16 cellular contexts compared by ENCODE assay signal in the genomic region with DNA sequence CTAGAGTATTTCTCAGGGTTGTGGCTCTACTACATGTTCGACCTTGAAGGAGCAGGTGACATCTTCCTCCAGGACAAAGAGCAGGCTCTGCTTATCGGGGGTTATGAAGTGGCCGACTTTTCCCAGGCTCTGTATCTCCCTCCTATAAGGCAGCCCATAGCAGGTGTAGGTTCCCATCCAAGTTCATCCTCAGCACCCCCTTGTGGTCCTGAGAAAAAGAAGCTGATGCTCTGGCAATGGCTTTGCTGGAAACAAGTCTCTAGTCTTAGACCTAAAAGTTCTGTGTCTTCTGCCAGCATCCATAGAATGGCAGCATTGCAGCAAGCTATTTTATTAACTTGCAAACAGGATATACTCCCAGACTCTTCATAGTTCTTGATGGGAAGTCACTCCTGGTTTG.
DNase-seq lines count a peak whose midpoint lies in the region; ATAC-seq and TF ChIP-seq lines count a peak whose summit lies in the region.
"Had no signal": no experiment of that assay in that cellular context is flagged by ENCODE, and none has a peak within 500 bp of the region (broad histone marks: within the 10 kb centered on the region; RNA-seq: fewer than 3 reads in every experiment).

No MANE protein-coding gene starts in this region.

- H3K4me3 Mint-ChIP-seq in WTC11 (no peak overlapping the region), progenitor cell of endocrine pancreas (ENCODE audit: low read depth) (no peak overlapping the region)
- H3K4me3 Mint-ChIP-seq: CD4-positive, alpha-beta T cell had no signal

- no peaks in the 10 kb centered on the region for H3K9me3 ChIP-seq in left lung

- H3K4me1 ChIP-seq in left lung, result no peaks in the 10 kb centered on the region

- H3K27ac Mint-ChIP-seq in WTC11 (no peak overlapping the region), progenitor cell of endocrine pancreas (no peak overlapping the region)
- H3K27ac Mint-ChIP-seq: CD4-positive, alpha-beta T cell had no signal

- CTCF ChIA-PET in WTC11 (lab: Charles Lee), result interaction anchor here (0.6 to 1.5 kb wide), 4 partner anchors 14 to 587 kb away, joined by 3 to 7 read pairs (median 3); no protein-coding TSS in a partner anchor

- H3K4me3 ChIP-seq in NB4 (ENCODE audit: low read depth, low read length) (no peak overlapping the region), left lung (no peak overlapping the region)

- H3K9me3 Mint-ChIP-seq in WTC11 (peaks cover 5% of the 10 kb centered on the region), progenitor cell of endocrine pancreas (ENCODE audit: low read depth) (no peaks in the 10 kb centered on the region)
- H3K9me3 Mint-ChIP-seq: CD4-positive, alpha-beta T cell had no signal

- H3K36me3 ChIP-seq in left lung, result no peaks in the 10 kb centered on the region

- H3K36me3 Mint-ChIP-seq in WTC11, result peaks cover 13% of the 10 kb centered on the region
- H3K36me3 Mint-ChIP-seq in progenitor cell of endocrine pancreas (ENCODE audit: insufficient read depth), result no peaks in the 10 kb centered on the region

- intact Hi-C loops in left lung (cut with DNase I), result no loop called here

- POLR2A ChIA-PET in WTC11 (lab: Charles Lee), result no interaction called here

- DNase-seq in NCI-H1092 treated with DMSO at 0.1 percent for 48 hours (lab: John Stamatoyannopoulos, UW) (peak; percentile 2), NCI-H1092 (lab: John Stamatoyannopoulos, UW) (no peak), NB4 (ENCODE audit: low read depth) (peak; percentile 11), WTC11 (ENCODE audit: low spot score) (peak; percentile 13), progenitor cell of endocrine pancreas (ENCODE audit: low spot score, unreplicated experiment) (no peak), epidermal melanocyte (ENCODE audit: insufficient read length, low spot score) (no peak), left lung (no peak)
- DNase-seq: activated CD4-positive, alpha-beta T cell treated with anti-CD3 and anti-CD28 coated beads, Interleukin-2, amount 50 U/mL, for 48 hours; activated effector memory CD4-positive, alpha-beta T cell treated with Interleukin-2 at 50 U/mL for 16 hours; CD4-positive, alpha-beta T cell; occipital lobe; stimulated activated naive CD4-positive, alpha-beta T cell treated with Interleukin-2 at 50 U/mL for 16 hours; T1000 had no signal

- peak; percentile 60 for ATAC-seq in WTC11
- no peak for ATAC-seq in GM21515 (IDR thresholded peaks at IDR 0.05; ENCODE audit: unreplicated experiment)
- ATAC-seq in left lung, result no peak
- ATAC-seq: Right ventricle myocardium inferior had no signal

- H3K27ac ChIP-seq in left lung, result no peak overlapping the region
- H3K27ac ChIP-seq: HL-60 had no signal

- H3K4me1 Mint-ChIP-seq in WTC11, result peaks cover 8% of the 10 kb centered on the region
- H3K4me1 Mint-ChIP-seq in progenitor cell of endocrine pancreas (ENCODE audit: low read depth), result peaks cover 6% of the 10 kb centered on the region

- peak; percentile 29 for TF ChIP-seq CTCF in NB4 (IDR thresholded peaks at IDR 0.05; ENCODE audit: low read depth, low read length)
- no peak for TF ChIP-seq CTCF in WTC11 (IDR thresholded peaks at IDR 0.05)
- TF ChIP-seq CTCF in progenitor cell of endocrine pancreas (IDR thresholded peaks at IDR 0.05; ENCODE audit: unreplicated experiment), result peak; percentile 39
- TF ChIP-seq CTCF in left lung (IDR thresholded peaks at IDR 0.05), result no peak

- no peaks in the 10 kb centered on the region for H3K27me3 ChIP-seq in left lung

- 0 out of 2 replicates have a peak, but pooled peaks cover 2% of the 10 kb centered on the region for H3K27me3 Mint-ChIP-seq in WTC11 (ENCODE audit: low read depth)
- H3K27me3 Mint-ChIP-seq in progenitor cell of endocrine pancreas, result peaks cover 4% of the 10 kb centered on the region
- H3K27me3 Mint-ChIP-seq: CD4-positive, alpha-beta T cell had no signal

- no peak for TF ChIP-seq POLR2A in NB4 (IDR thresholded peaks at IDR 0.05; ENCODE audit: extremely low read depth, insufficient read length)

TF ChIP-seq in WTC11, 78 proteins besides CTCF, POLR2A, EP300 and RAD21:
- TF ChIP-seq TEAD1 (CRISPR knock-in tag; IDR thresholded peaks at IDR 0.05) (no peak), ZNF263 (CRISPR knock-in tag; IDR thresholded peaks at IDR 0.05; ENCODE audit: low read depth) (no peak), ESRRA (CRISPR knock-in tag; IDR thresholded peaks at IDR 0.05; ENCODE audit: borderline replicate concordance) (no peak), GTF2I (CRISPR knock-in tag; conservative IDR thresholded peaks at IDR 0.05) (no peak), ELF4 (CRISPR knock-in tag; IDR thresholded peaks at IDR 0.05; ENCODE audit: low read depth) (no peak), FOXK1 (CRISPR knock-in tag; IDR thresholded peaks at IDR 0.05) (no peak), NR1H2 (CRISPR knock-in tag; IDR thresholded peaks at IDR 0.05) (no peak), NFE2L1 (CRISPR knock-in tag; IDR thresholded peaks at IDR 0.05) (no peak), FOXP1 (CRISPR knock-in tag; IDR thresholded peaks at IDR 0.05; ENCODE audit: borderline replicate concordance) (no peak), JUN (CRISPR knock-in tag; IDR thresholded peaks at IDR 0.05) (no peak), SMAD3 (CRISPR knock-in tag; IDR thresholded peaks at IDR 0.05; ENCODE audit: borderline replicate concordance) (no peak), ZNF138 (CRISPR knock-in tag; conservative IDR thresholded peaks at IDR 0.05) (no peak), MYBL2 (CRISPR knock-in tag; IDR thresholded peaks at IDR 0.05) (no peak)
- TF ChIP-seq, protein P1, sequence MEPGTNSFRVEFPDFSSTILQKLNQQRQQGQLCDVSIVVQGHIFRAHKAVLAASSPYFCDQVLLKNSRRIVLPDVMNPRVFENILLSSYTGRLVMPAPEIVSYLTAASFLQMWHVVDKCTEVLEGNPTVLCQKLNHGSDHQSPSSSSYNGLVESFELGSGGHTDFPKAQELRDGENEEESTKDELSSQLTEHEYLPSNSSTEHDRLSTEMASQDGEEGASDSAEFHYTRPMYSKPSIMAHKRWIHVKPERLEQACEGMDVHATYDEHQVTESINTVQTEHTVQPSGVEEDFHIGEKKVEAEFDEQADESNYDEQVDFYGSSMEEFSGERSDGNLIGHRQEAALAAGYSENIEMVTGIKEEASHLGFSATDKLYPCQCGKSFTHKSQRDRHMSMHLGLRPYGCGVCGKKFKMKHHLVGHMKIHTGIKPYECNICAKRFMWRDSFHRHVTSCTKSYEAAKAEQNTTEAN (CRISPR knock-in tag; IDR thresholded peaks at IDR 0.05), result no peak
- TF ChIP-seq, protein P2, sequence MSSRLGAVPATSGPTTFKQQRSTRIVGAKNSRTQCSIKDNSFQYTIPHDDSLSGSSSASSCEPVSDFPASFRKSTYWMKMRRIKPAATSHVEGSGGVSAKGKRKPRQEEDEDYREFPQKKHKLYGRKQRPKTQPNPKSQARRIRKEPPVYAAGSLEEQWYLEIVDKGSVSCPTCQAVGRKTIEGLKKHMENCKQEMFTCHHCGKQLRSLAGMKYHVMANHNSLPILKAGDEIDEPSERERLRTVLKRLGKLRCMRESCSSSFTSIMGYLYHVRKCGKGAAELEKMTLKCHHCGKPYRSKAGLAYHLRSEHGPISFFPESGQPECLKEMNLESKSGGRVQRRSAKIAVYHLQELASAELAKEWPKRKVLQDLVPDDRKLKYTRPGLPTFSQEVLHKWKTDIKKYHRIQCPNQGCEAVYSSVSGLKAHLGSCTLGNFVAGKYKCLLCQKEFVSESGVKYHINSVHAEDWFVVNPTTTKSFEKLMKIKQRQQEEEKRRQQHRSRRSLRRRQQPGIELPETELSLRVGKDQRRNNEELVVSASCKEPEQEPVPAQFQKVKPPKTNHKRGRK (CRISPR knock-in tag; IDR thresholded peaks at IDR 0.05; ENCODE audit: borderline replicate concordance), result no peak
- TF ChIP-seq, protein P3, sequence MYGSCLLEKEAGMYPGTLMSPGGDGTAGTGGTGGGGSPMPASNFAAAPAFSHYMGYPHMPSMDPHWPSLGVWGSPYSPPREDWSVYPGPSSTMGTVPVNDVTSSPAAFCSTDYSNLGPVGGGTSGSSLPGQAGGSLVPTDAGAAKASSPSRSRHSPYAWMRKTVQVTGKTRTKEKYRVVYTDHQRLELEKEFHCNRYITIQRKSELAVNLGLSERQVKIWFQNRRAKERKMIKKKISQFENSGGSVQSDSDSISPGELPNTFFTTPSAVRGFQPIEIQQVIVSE (CRISPR knock-in tag; IDR thresholded peaks at IDR 0.05; ENCODE audit: borderline replicate concordance), result no peak
- TF ChIP-seq, protein P4, sequence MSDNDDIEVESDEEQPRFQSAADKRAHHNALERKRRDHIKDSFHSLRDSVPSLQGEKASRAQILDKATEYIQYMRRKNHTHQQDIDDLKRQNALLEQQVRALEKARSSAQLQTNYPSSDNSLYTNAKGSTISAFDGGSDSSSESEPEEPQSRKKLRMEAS (CRISPR knock-in tag; IDR thresholded peaks at IDR 0.05), result no peak
- TF ChIP-seq, protein P5, sequence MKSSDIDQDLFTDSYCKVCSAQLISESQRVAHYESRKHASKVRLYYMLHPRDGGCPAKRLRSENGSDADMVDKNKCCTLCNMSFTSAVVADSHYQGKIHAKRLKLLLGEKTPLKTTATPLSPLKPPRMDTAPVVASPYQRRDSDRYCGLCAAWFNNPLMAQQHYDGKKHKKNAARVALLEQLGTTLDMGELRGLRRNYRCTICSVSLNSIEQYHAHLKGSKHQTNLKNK (CRISPR knock-in tag; IDR thresholded peaks at IDR 0.05), result no peak
- TF ChIP-seq, protein P6, sequence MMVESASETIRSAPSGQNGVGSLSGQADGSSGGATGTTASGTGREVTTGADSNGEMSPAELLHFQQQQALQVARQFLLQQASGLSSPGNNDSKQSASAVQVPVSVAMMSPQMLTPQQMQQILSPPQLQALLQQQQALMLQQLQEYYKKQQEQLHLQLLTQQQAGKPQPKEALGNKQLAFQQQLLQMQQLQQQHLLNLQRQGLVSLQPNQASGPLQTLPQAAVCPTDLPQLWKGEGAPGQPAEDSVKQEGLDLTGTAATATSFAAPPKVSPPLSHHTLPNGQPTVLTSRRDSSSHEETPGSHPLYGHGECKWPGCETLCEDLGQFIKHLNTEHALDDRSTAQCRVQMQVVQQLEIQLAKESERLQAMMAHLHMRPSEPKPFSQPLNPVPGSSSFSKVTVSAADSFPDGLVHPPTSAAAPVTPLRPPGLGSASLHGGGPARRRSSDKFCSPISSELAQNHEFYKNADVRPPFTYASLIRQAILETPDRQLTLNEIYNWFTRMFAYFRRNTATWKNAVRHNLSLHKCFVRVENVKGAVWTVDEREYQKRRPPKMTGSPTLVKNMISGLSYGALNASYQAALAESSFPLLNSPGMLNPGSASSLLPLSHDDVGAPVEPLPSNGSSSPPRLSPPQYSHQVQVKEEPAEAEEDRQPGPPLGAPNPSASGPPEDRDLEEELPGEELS (CRISPR knock-in tag; IDR thresholded peaks at IDR 0.05), result no peak
TF ChIP-seq in WTC11: peak in this region for 0.

Comparison
In these comparisons a context has a peak if more than half of its experiments do, and no peak if none do; other contexts are left out.
1. DNase-seq: peak in NCI-H1092 treated with DMSO at 0.1 percent for 48 hours (single experiment), NB4 (single experiment) and WTC11 (single experiment); none in NCI-H1092 (single experiment), progenitor cell of endocrine pancreas (single experiment), epidermal melanocyte (single experiment) and left lung (0 of 2).
2. CTCF ChIP-seq: peak in NB4 (single experiment) and progenitor cell of endocrine pancreas (single experiment); none in WTC11 (single experiment) and left lung (0 of 2).